Comparison of ENCODE assay signal across 8 cellular contexts in genomic region chr16:11257131-11257938, GRCh38. TPM values are rescaled to one million over a fixed set of nuclear protein-coding genes. Genes with fewer than 3 reads are reported as not detected.
DNase-seq lines count a peak whose midpoint lies in the region; ATAC-seq and TF ChIP-seq lines count a peak whose summit lies in the region.

No MANE protein-coding gene starts in this region.

- H3K27ac Mint-ChIP-seq in natural killer cell treated with Interleukin-12 subunit alpha and Interleukin-12 subunit beta and Interleukin-15 and Interleukin-18, amount 100 ng/mL, for 72 hours: peak overlapping the region; percentile 79 to 93

- POLR2A ChIA-PET in Panc1 (lab: Charles Lee): interaction anchor here (1.3 kb wide), 1 partner anchor 275 kb away, joined by 4 read pairs; no protein-coding TSS in a partner anchor

- H3K27ac ChIP-seq in KOPT-K1 (ENCODE audit: low read depth, low read length, poor library complexity, severe bottlenecking): peak overlapping the region; percentile 92
- no peak overlapping the region for H3K27ac ChIP-seq in Panc1 (ENCODE audit: low read length)
- H3K27ac ChIP-seq in foreskin keratinocyte: no peak overlapping the region
- peak overlapping the region; percentile 93 to 96 for H3K27ac ChIP-seq in tibial artery

- in situ Hi-C loops in Panc1 (cut with HindIII; ENCODE audit: low pct_unique_long_range_greater_than_20kb, low sequenced_read_pairs): no loop called here

- no peaks in the 10 kb centered on the region for H3K9me3 Mint-ChIP-seq in natural killer cell treated with Interleukin-12 subunit alpha and Interleukin-12 subunit beta and Interleukin-15 and Interleukin-18, amount 100 ng/mL, for 72 hours

- DNase-seq in DMS153 treated with DMSO at 0.1 percent for 48 hours (lab: John Stamatoyannopoulos, UW; ENCODE audit: unreplicated experiment): peak; percentile 76
- DNase-seq in Panc1 (ENCODE audit: low read depth, low spot score): no peak
- DNase-seq in activated naive CD4-positive, alpha-beta T cell (lab: John Stamatoyannopoulos, UW): peak in 3 of 4 experiments; percentile 12 to 29 (median 22)
- DNase-seq in foreskin keratinocyte: peak in 1 of 2 donors; percentile 75
- DNase-seq in natural killer cell treated with Interleukin-12 subunit alpha and Interleukin-12 subunit beta and Interleukin-15 and Interleukin-18, amount 100 ng/mL, for 72 hours (ENCODE audit: low spot score): peak; percentile 71
- DNase-seq in tibial artery: peak; percentile 83 to 92

- H3K4me1 ChIP-seq in Panc1 (ENCODE audit: control insufficient read depth, insufficient read depth, low read length) (peaks cover 15% of the 10 kb centered on the region), foreskin keratinocyte (peaks cover 5% of the 10 kb centered on the region), tibial artery (peaks cover 0 to 52% (median 36%) of the 10 kb centered on the region in 4 donors)

- H3K36me3 ChIP-seq in KOPT-K1 (ENCODE audit: insufficient read depth, low read length) (peaks cover 33% of the 10 kb centered on the region), Panc1 (ENCODE audit: control insufficient read depth, insufficient read depth, low read length) (no peaks in the 10 kb centered on the region), tibial artery (no peaks in the 10 kb centered on the region)

- intact Hi-C loops in Panc1 (cut with micrococcal nuclease; ENCODE audit: unreplicated experiment) (loop anchor here (1.0 to 5.0 kb wide), 3 partner anchors 100 to 305 kb away; no protein-coding TSS in a partner anchor), tibial artery (cut with DNase I; ENCODE audit: low total_unique reads) (loop anchor here (2.0 to 5.0 kb wide), 2 partner anchors 287 to 525 kb away; no protein-coding TSS in a partner anchor)

- peaks cover 43 to 49% of the 10 kb centered on the region in 2 donors for H3K4me1 Mint-ChIP-seq in natural killer cell treated with Interleukin-12 subunit alpha and Interleukin-12 subunit beta and Interleukin-15 and Interleukin-18, amount 100 ng/mL, for 72 hours (ENCODE audit: low read depth in 2 of 2)

- H3K36me3 Mint-ChIP-seq in natural killer cell treated with Interleukin-12 subunit alpha and Interleukin-12 subunit beta and Interleukin-15 and Interleukin-18, amount 100 ng/mL, for 72 hours: peaks cover 14% of the 10 kb centered on the region

- peaks cover 0 to 8% of the 10 kb centered on the region in 2 donors for H3K27me3 Mint-ChIP-seq in natural killer cell treated with Interleukin-12 subunit alpha and Interleukin-12 subunit beta and Interleukin-15 and Interleukin-18, amount 100 ng/mL, for 72 hours

- no TSS peak for BruUV-seq in Panc1 (replicated peaks; lab: Mats Ljungman, UMichigan)

- CTCF ChIA-PET in Panc1 (lab: Charles Lee): interaction anchor here (0.6 to 2.3 kb wide), 3 partner anchors 170 to 286 kb away, joined by 4 to 17 read pairs (median 7); no protein-coding TSS in a partner anchor

- H3K27me3 ChIP-seq in Panc1 (ENCODE audit: control insufficient read depth, insufficient read depth, low read length) (no peaks in the 10 kb centered on the region), foreskin keratinocyte (no peaks in the 10 kb centered on the region), tibial artery (no peaks in the 10 kb centered on the region)

- H3K4me3 ChIP-seq in Panc1 (ENCODE audit: low read depth in 2 of 2, low read length in 2 of 2): peak overlapping the region; percentile 70 to 78
- peak overlapping the region; percentile 73 to 81 for H3K4me3 ChIP-seq in tibial artery

- H3K9me3 ChIP-seq in KOPT-K1 (ENCODE audit: insufficient read depth, low read length, poor library complexity, severe bottlenecking) (no peaks in the 10 kb centered on the region), Panc1 (ENCODE audit: control insufficient read depth, insufficient read depth, low read depth, low read length) (no peaks in the 10 kb centered on the region), tibial artery (no peaks in the 10 kb centered on the region)

- TF ChIP-seq CTCF in Panc1 (IDR thresholded peaks at IDR 0.05) (peak; percentile 91), foreskin keratinocyte (conservative IDR thresholded peaks at IDR 0.05) (peak; percentile 90), tibial artery (IDR thresholded peaks at IDR 0.05) (peak; percentile 71 to 77)

- ATAC-seq in Panc1 (peak; percentile 74), foreskin keratinocyte (peak; percentile 54), GM19351 (IDR thresholded peaks at IDR 0.05; ENCODE audit: unreplicated experiment) (no peak)
- ATAC-seq in natural killer cell treated with Interleukin-12 subunit alpha and Interleukin-12 subunit beta and Interleukin-15 and Interleukin-18, amount 100 ng/mL, for 72 hours: no peak

- H3K4me3 Mint-ChIP-seq in natural killer cell treated with Interleukin-12 subunit alpha and Interleukin-12 subunit beta and Interleukin-15 and Interleukin-18, amount 100 ng/mL, for 72 hours: peak overlapping the region; percentile 88

RNA-seq across cellular contexts. Expression of gene SOCS1, which starts 1.3 kb away (rescaled TPM):
- total RNA-seq in Panc1 (2021; ENCODE audit: unreplicated experiment) (4.8 TPM), foreskin keratinocyte (5.2 and 6.3 TPM in 2 replicates)
- polyA plus RNA-seq in Panc1 (2012; ENCODE audit: insufficient read length): 3.8 TPM
- polyA plus RNA-seq in foreskin keratinocyte: 8.8 and 13.1 TPM in 2 replicates
- total RNA-seq in natural killer cell treated with Interleukin-12 subunit alpha and Interleukin-12 subunit beta and Interleukin-15 and Interleukin-18, amount 100 ng/mL, for 72 hours: 100 to 1,000 TPM; 199 to 299 TPM

RNA-seq across cellular contexts. Expression of gene TNP2, which starts 11.8 kb away (rescaled TPM):
- not detected for total RNA-seq in Panc1 (2021; ENCODE audit: unreplicated experiment)
- not detected for polyA plus RNA-seq in Panc1 (2012; ENCODE audit: insufficient read length)
- not detected in 2 replicates for total RNA-seq in foreskin keratinocyte
- polyA plus RNA-seq in foreskin keratinocyte: not detected in 2 replicates
- not detected for total RNA-seq in natural killer cell treated with Interleukin-12 subunit alpha and Interleukin-12 subunit beta and Interleukin-15 and Interleukin-18, amount 100 ng/mL, for 72 hours

RNA-seq across cellular contexts. Expression of gene PRM3, which starts 16.1 kb away (rescaled TPM):
- not detected for total RNA-seq in Panc1 (2021; ENCODE audit: unreplicated experiment)
- polyA plus RNA-seq in Panc1 (2012; ENCODE audit: insufficient read length): not detected
- not detected in 2 replicates for total RNA-seq in foreskin keratinocyte
- not detected in 2 replicates for polyA plus RNA-seq in foreskin keratinocyte
- not detected for total RNA-seq in natural killer cell treated with Interleukin-12 subunit alpha and Interleukin-12 subunit beta and Interleukin-15 and Interleukin-18, amount 100 ng/mL, for 72 hours

RNA-seq across cellular contexts. Expression of gene PRM2, which starts 18.9 kb away (rescaled TPM):
- total RNA-seq in Panc1 (2021; ENCODE audit: unreplicated experiment) (not detected), foreskin keratinocyte (not detected in 2 replicates)
- not detected for polyA plus RNA-seq in Panc1 (2012; ENCODE audit: insufficient read length)
- not detected in 2 replicates for polyA plus RNA-seq in foreskin keratinocyte
- not detected for total RNA-seq in natural killer cell treated with Interleukin-12 subunit alpha and Interleukin-12 subunit beta and Interleukin-15 and Interleukin-18, amount 100 ng/mL, for 72 hours

RNA-seq across cellular contexts. Expression of gene PRM1, which starts 23.8 kb away (rescaled TPM):
- total RNA-seq in Panc1 (2021; ENCODE audit: unreplicated experiment) (not detected), foreskin keratinocyte (not detected in 2 replicates)
- not detected for polyA plus RNA-seq in Panc1 (2012; ENCODE audit: insufficient read length)
- polyA plus RNA-seq in foreskin keratinocyte: not detected in 2 replicates
- not detected for total RNA-seq in natural killer cell treated with Interleukin-12 subunit alpha and Interleukin-12 subunit beta and Interleukin-15 and Interleukin-18, amount 100 ng/mL, for 72 hours

Comparison
In these comparisons a context has a peak if more than half of its experiments do, and no peak if none do; other contexts are left out.
1. H3K27ac ChIP-seq: peak in KOPT-K1 (single experiment) and tibial artery (2 of 2); none in Panc1 (single experiment) and foreskin keratinocyte (single experiment).
2. ATAC-seq: peak in Panc1 (single experiment) and foreskin keratinocyte (single experiment); none in natural killer cell treated with Interleukin-12 subunit alpha and Interleukin-12 subunit beta and Interleukin-15 and Interleukin-18, amount 100 ng/mL, for 72 hours (0 of 2) and GM19351 (single experiment).
3. RNA of gene SOCS1, which starts 1.3 kb away (total RNA-seq): 199 to 299 TPM in natural killer cell treated with Interleukin-12 subunit alpha and Interleukin-12 subunit beta and Interleukin-15 and Interleukin-18, amount 100 ng/mL, for 72 hours; 5.2 to 6.3 TPM in foreskin keratinocyte and 4.8 TPM in Panc1 (single experiment); every median in the first group is over 10 times any median in the second.
4. Peak in every context shown above with its lines, with median percentiles within 50 percentile points of each other: CTCF ChIP-seq.